ENCODE assay signal across 8 cellular contexts in genomic region chr21:40143822-40144525, GRCh38.
A peak's percentile ranks its signal among the peaks of the same experiment; 100 is the strongest.
DNase-seq lines count a peak whose midpoint lies in the region; ATAC-seq and TF ChIP-seq lines count a peak whose summit lies in the region.

No MANE protein-coding gene starts in this region.

- ATAC-seq in HG02623 (IDR thresholded peaks at IDR 0.05; ENCODE audit: unreplicated experiment) = no peak

- TF ChIP-seq CTCF in AG09319 (IDR thresholded peaks at IDR 0.05; ENCODE audit: low read depth, low read length) (peak; percentile 37), GM12872 (IDR thresholded peaks at IDR 0.05; ENCODE audit: insufficient read depth, low read depth, low read length) (peak; percentile 54)

- DNase-seq in AG09319 (ENCODE audit: extremely low read depth, low read depth) (no peak), NCI-H2227 (lab: John Stamatoyannopoulos, UW; ENCODE audit: unreplicated experiment) (peak; percentile 72), activated T-cell treated with anti-CD3 and anti-CD28 coated beads for 4 hours (peak; percentile 1), glomerular visceral epithelial cell (ENCODE audit: extremely low spot score) (peak; percentile 5), renal cortical epithelial cell (ENCODE audit: low read depth) (peak; percentile 10), HCEC 1CT (no peak)

Comparison
In these comparisons a context has a peak if more than half of its experiments do, and no peak if none do; other contexts are left out.
1. DNase-seq: peak in NCI-H2227 (single experiment), activated T-cell treated with anti-CD3 and anti-CD28 coated beads for 4 hours (single experiment), glomerular visceral epithelial cell (single experiment) and renal cortical epithelial cell (single experiment); none in AG09319 (single experiment) and HCEC 1CT (single experiment).